Comparison of ENCODE assay signal across 1 cellular context in genomic region chr2:39534095-39534711, GRCh38.
TF ChIP-seq lines count a peak whose summit lies in the region.

No MANE protein-coding gene starts in this region.

TF ChIP-seq in GM23338, 12 proteins besides CTCF, POLR2A, EP300 and RAD21:
- TF ChIP-seq POLR2AphosphoS5 (IDR thresholded peaks at IDR 0.05; ENCODE audit: low read depth) = no peak
- TF ChIP-seq ZNF114 (CRISPR knock-in tag; IDR thresholded peaks at IDR 0.05) = no peak
- TF ChIP-seq ZNF331 (CRISPR knock-in tag; IDR thresholded peaks at IDR 0.05; ENCODE audit: low read depth) = no peak
- TF ChIP-seq REST (IDR thresholded peaks at IDR 0.05; ENCODE audit: unreplicated experiment) = no peak
- TF ChIP-seq EZH2 (IDR thresholded peaks at IDR 0.05; ENCODE audit: low read depth, unreplicated experiment) = no peak
- no peak for TF ChIP-seq JUNB (IDR thresholded peaks at IDR 0.05; ENCODE audit: unreplicated experiment)
- no peak for TF ChIP-seq STAT1 (IDR thresholded peaks at IDR 0.05; ENCODE audit: unreplicated experiment)
- TF ChIP-seq CREB1 (CRISPR knock-in tag; IDR thresholded peaks at IDR 0.05; ENCODE audit: low read depth) = no peak
- no peak for TF ChIP-seq ETS1 (IDR thresholded peaks at IDR 0.05)
- TF ChIP-seq EZH2phosphoT487 (IDR thresholded peaks at IDR 0.05; ENCODE audit: unreplicated experiment) = no peak
- no peak for TF ChIP-seq NANOG (IDR thresholded peaks at IDR 0.05; ENCODE audit: borderline replicate concordance)
- no peak for TF ChIP-seq ZNF462 (CRISPR knock-in tag; IDR thresholded peaks at IDR 0.05)
